ENCODE assay signal across 9 cellular contexts in the genomic region with DNA sequence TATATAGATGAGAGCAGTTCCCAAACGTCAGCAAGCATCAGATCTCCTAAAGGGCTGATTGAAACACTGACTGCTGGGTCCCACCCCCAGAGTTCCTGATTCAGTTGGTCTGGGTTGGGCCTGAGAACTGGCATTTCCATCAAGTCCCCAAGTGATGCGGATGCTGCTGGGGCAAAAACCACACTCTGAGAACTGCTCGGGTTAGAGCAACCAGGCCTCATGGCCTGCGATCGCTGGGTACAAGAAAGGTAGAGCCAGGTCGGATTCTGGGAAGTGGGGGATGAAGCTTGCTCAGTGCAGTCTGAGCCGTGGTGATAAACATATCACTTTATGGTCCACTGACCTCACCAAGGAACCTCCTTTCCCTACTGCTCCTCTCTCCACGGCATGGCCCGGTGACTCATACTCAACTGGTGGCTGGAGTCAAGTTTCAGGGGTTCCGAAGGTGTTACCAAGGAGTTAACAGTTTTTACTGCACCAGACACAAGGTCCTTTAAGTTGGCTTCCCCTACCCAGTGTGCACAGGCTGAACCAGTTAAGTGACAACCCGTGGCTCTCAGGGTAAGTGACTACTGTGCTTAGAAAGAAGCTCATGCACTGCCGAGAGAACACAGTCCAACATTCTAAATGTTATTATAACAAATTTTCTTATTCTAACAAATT.
DNase-seq lines count a peak whose midpoint lies in the region; ATAC-seq, FAIRE-seq and TF ChIP-seq lines count a peak whose summit lies in the region.
"Had no signal": no experiment of that assay in that cellular context is flagged by ENCODE, and none has a peak within 500 bp of the region (broad histone marks: within the 10 kb centered on the region; RNA-seq: fewer than 3 reads in every experiment).

No MANE protein-coding gene starts in this region.

- H3K4me3 ChIP-seq in choroid plexus epithelial cell (ENCODE audit: low read depth, low read length): no peak overlapping the region
- no peak overlapping the region for H3K4me3 ChIP-seq in pancreas

- no peaks in the 10 kb centered on the region for H3K9me3 ChIP-seq in pancreas

- H3K4me1 ChIP-seq in pancreas: peaks cover 0 to 18% (median 4%) of the 10 kb centered on the region in 3 donors

- FAIRE-seq in pancreas (lab: Jason Lieb, UNC): no peak
- FAIRE-seq: A204.1 had no signal

- H3K27me3 ChIP-seq in pancreas: no peaks in the 10 kb centered on the region

- TF ChIP-seq CTCF in choroid plexus epithelial cell (conservative IDR thresholded peaks at IDR 0.05; ENCODE audit: low read depth, low read length) (no peak), pancreas (IDR thresholded peaks at IDR 0.05) (no peak)

- no peaks in the 10 kb centered on the region for H3K36me3 ChIP-seq in pancreas

- peak in 3 of 4 donors; percentile 33 to 56 (median 35) for ATAC-seq in pancreas
- ATAC-seq in GM21528 (IDR thresholded peaks at IDR 0.05; ENCODE audit: low FRiP score, unreplicated experiment): no peak
- no peak for ATAC-seq in GM19467 (IDR thresholded peaks at IDR 0.05; ENCODE audit: unreplicated experiment)

- DNase-seq in SIG-M5 treated with dmso at 0.1 percent for 504 hours (lab: John Stamatoyannopoulos, UW; ENCODE audit: unreplicated experiment) (peak; percentile 14), SIG-M5 (lab: John Stamatoyannopoulos, UW) (no peak), NCI-H460 (ENCODE audit: extremely low read depth, low read depth) (peak; percentile 20), choroid plexus epithelial cell (ENCODE audit: low read depth) (peak; percentile 82), pancreas (no peak), 8988T (no peak)

- 77 to 80% methylated on average over 12 of the region's 12 CpGs for WGBS in pancreas, 2 donors

- peak overlapping the region in 2 of 4 donors; percentile 21 to 28 for H3K27ac ChIP-seq in pancreas

- intact Hi-C loops in pancreas (cut with DNase I): no loop called here

Comparison
In these comparisons a context has a peak if more than half of its experiments do, and no peak if none do; other contexts are left out.
1. DNase-seq: peak in SIG-M5 treated with dmso at 0.1 percent for 504 hours (single experiment), NCI-H460 (single experiment) and choroid plexus epithelial cell (single experiment); none in SIG-M5 (single experiment), pancreas (0 of 6) and 8988T (single experiment).
2. ATAC-seq: peak in pancreas (3 of 4); none in GM21528 (single experiment) and GM19467 (single experiment).